ENCODE assay signal across 1 cellular context in the genomic region with DNA sequence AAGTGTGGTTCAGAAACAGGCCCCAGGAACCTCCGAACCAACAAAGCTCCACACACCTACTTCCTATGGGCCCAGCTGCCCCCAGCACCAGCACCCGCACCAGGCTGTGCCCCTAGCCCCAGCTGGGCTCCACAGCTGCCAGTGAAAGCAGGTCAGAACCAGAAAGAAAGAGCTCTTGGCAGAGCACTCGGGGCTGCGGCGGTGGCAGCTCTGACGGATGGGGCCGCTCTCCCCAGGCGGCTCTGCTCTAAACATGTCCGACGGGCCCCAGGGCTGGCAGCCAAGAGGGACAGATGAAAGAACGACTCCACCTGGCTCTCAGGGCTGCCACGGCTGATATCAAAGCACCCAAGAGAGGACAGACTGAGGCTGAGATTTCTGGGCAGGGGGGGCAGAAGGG.
TF ChIP-seq lines count a peak whose summit lies in the region.

No MANE protein-coding gene starts in this region.

TF ChIP-seq in IMR-90, 13 proteins besides CTCF, POLR2A, EP300 and RAD21:
- TF ChIP-seq FOS (IDR thresholded peaks at IDR 0.05; ENCODE audit: low read depth, low read length) = no peak
- TF ChIP-seq RCOR1 (IDR thresholded peaks at IDR 0.05; ENCODE audit: insufficient replicate concordance, low read length) = no peak
- no peak for TF ChIP-seq MXI1 (IDR thresholded peaks at IDR 0.05; ENCODE audit: borderline replicate concordance, low read depth, low read length)
- no peak for TF ChIP-seq CEBPB (IDR thresholded peaks at IDR 0.05; ENCODE audit: low read depth, low read length)
- no peak for TF ChIP-seq USF2 (IDR thresholded peaks at IDR 0.05; ENCODE audit: low read depth, low read length)
- no peak for TF ChIP-seq ELK1 (IDR thresholded peaks at IDR 0.05; ENCODE audit: borderline replicate concordance, low read depth, low read length)
- no peak for TF ChIP-seq CHD1 (IDR thresholded peaks at IDR 0.05; ENCODE audit: low read depth, low read length)
- TF ChIP-seq BHLHE40 (IDR thresholded peaks at IDR 0.05; ENCODE audit: low read depth, low read length) = no peak
- no peak for TF ChIP-seq NFE2L2 (IDR thresholded peaks at IDR 0.05; ENCODE audit: low read depth, low read length)
- no peak for TF ChIP-seq MAFK (IDR thresholded peaks at IDR 0.05; ENCODE audit: low read depth, low read length)
- TF ChIP-seq SMC3 (IDR thresholded peaks at IDR 0.05; ENCODE audit: low read depth, low read length) = no peak
- TF ChIP-seq RFX5 (IDR thresholded peaks at IDR 0.05; ENCODE audit: low read depth, low read length) = no peak
- TF ChIP-seq MAZ (IDR thresholded peaks at IDR 0.05; ENCODE audit: borderline replicate concordance, low read depth, low read length) = no peak
